ENCODE assay signal across 9 cellular contexts in genomic region chr20:24993337-24994185, GRCh38. TPM values are rescaled to one million over a fixed set of nuclear protein-coding genes. Genes with fewer than 3 reads are reported as not detected.
DNase-seq lines count a peak whose midpoint lies in the region; ATAC-seq and TF ChIP-seq lines count a peak whose summit lies in the region.
"Had no signal": no experiment of that assay in that cellular context is flagged by ENCODE, and none has a peak within 500 bp of the region (broad histone marks: within the 10 kb centered on the region; RNA-seq: fewer than 3 reads in every experiment).

No MANE protein-coding gene starts in this region.

- H3K9me3 ChIP-seq in parathyroid adenoma (ENCODE audit: control insufficient read depth, low read length): no peaks in the 10 kb centered on the region

- peak overlapping the region; percentile 95 for H3K27ac Mint-ChIP-seq in activated CD8-positive, alpha-beta T cell treated with anti-CD3 and anti-CD28 coated beads for 36 hours

- no peak overlapping the region for H3K9ac ChIP-seq in parathyroid adenoma

- H3K4me1 ChIP-seq in parathyroid adenoma: peaks cover 24% of the 10 kb centered on the region

- H3K4me1 Mint-ChIP-seq in activated CD8-positive, alpha-beta T cell treated with anti-CD3 and anti-CD28 coated beads for 36 hours (ENCODE audit: low read depth): peaks cover 45% of the 10 kb centered on the region

- H3K4me3 Mint-ChIP-seq in activated CD8-positive, alpha-beta T cell treated with anti-CD3 and anti-CD28 coated beads for 36 hours: peak overlapping the region; percentile 97

- POLR2A ChIA-PET in activated CD8-positive, alpha-beta T cell treated with anti-CD3 and anti-CD28 coated beads for 36 hours (lab: Charles Lee): interaction anchor here (1.0 to 1.7 kb wide), 3 partner anchors 65 to 97 kb away, joined by 3 to 5 read pairs (median 4); no protein-coding TSS in a partner anchor

- H3K4me2 ChIP-seq in parathyroid adenoma (ENCODE audit: low read length): peak overlapping the region; percentile 86

- no peaks in the 10 kb centered on the region for H3K27me3 Mint-ChIP-seq in activated CD8-positive, alpha-beta T cell treated with anti-CD3 and anti-CD28 coated beads for 36 hours

- no peaks in the 10 kb centered on the region for H3K36me3 ChIP-seq in parathyroid adenoma (ENCODE audit: control insufficient read depth, insufficient read depth, low read length)

- peak; percentile 51 for DNase-seq in NCI-H82 (lab: John Stamatoyannopoulos, UW)
- DNase-seq in NCI-H82 treated with DMSO at 0.1 percent for 48 hours (lab: John Stamatoyannopoulos, UW; ENCODE audit: unreplicated experiment): no peak
- peak; percentile 18 for DNase-seq in NCI-H1048 (lab: John Stamatoyannopoulos, UW)
- no peak for DNase-seq in activated CD8-positive, alpha-beta T cell treated with anti-CD3 and anti-CD28 coated beads for 36 hours
- DNase-seq in foreskin melanocyte: peak; percentile 58
- DNase-seq in COLO668 (lab: John Stamatoyannopoulos, UW; ENCODE audit: unreplicated experiment): no peak

- H2AFZ ChIP-seq in parathyroid adenoma: peak overlapping the region; percentile 90

- H3K27me3 ChIP-seq in parathyroid adenoma (ENCODE audit: control insufficient read depth, insufficient read depth, low read length): no peaks in the 10 kb centered on the region

- no peak for ATAC-seq in activated CD8-positive, alpha-beta T cell treated with anti-CD3 and anti-CD28 coated beads for 36 hours
- no peak for ATAC-seq in HG03354 (IDR thresholded peaks at IDR 0.05; ENCODE audit: poor library complexity, severe bottlenecking, unreplicated experiment)

- H3K36me3 Mint-ChIP-seq in activated CD8-positive, alpha-beta T cell treated with anti-CD3 and anti-CD28 coated beads for 36 hours (ENCODE audit: low read depth): peaks cover 11% of the 10 kb centered on the region

- H3K79me2 ChIP-seq in parathyroid adenoma: peaks cover 21% of the 10 kb centered on the region

- no peak for TF ChIP-seq CTCF in activated CD8-positive, alpha-beta T cell treated with anti-CD3 and anti-CD28 coated beads for 36 hours (IDR thresholded peaks at IDR 0.05)
- peak; percentile 51 for TF ChIP-seq CTCF in parathyroid adenoma (IDR thresholded peaks at IDR 0.05)

- CTCF ChIA-PET in activated CD8-positive, alpha-beta T cell treated with anti-CD3 and anti-CD28 coated beads for 36 hours (lab: Charles Lee): interaction anchor here (0.6 to 8.4 kb wide), 25 partner anchors 10 to 414 kb away, joined by 3 to 167 read pairs (median 5); partner anchors contain the start of genes ACSS1 and GINS1

- H3K27ac ChIP-seq in parathyroid adenoma: peak overlapping the region; percentile 94

- H3K9me3 Mint-ChIP-seq in activated CD8-positive, alpha-beta T cell treated with anti-CD3 and anti-CD28 coated beads for 36 hours: no peaks in the 10 kb centered on the region

- peak overlapping the region; percentile 64 for H3K4me3 ChIP-seq in parathyroid adenoma (ENCODE audit: low read depth, low read length)

- intact Hi-C loops in activated CD8-positive, alpha-beta T cell treated with anti-CD3 and anti-CD28 coated beads for 36 hours (cut with micrococcal nuclease): loop anchor here (1.0 to 10.0 kb wide), 3 partner anchors 72 to 401 kb away; partner anchors contain the start of gene ABHD12

RNA-seq across cellular contexts. Expression of gene APMAP, which starts 1.0 kb away (rescaled TPM):
- 10 to 100 TPM; 36.7 to 40.0 TPM for total RNA-seq in activated CD8-positive, alpha-beta T cell treated with anti-CD3 and anti-CD28 coated beads for 36 hours

RNA-seq across cellular contexts. Expression of gene CST7, which starts 44.5 kb away (rescaled TPM):
- 10 to 100 TPM; 48.5 to 49.3 TPM for total RNA-seq in activated CD8-positive, alpha-beta T cell treated with anti-CD3 and anti-CD28 coated beads for 36 hours
- total RNA-seq: Daoy had no signal

Comparison
In these comparisons a context has a peak if more than half of its experiments do, and no peak if none do; other contexts are left out.
1. DNase-seq: peak in NCI-H82 (single experiment), NCI-H1048 (single experiment) and foreskin melanocyte (single experiment); none in NCI-H82 treated with DMSO at 0.1 percent for 48 hours (single experiment), activated CD8-positive, alpha-beta T cell treated with anti-CD3 and anti-CD28 coated beads for 36 hours (single experiment) and COLO668 (single experiment).